17 cellular contexts compared by ENCODE assay signal in the genomic region with DNA sequence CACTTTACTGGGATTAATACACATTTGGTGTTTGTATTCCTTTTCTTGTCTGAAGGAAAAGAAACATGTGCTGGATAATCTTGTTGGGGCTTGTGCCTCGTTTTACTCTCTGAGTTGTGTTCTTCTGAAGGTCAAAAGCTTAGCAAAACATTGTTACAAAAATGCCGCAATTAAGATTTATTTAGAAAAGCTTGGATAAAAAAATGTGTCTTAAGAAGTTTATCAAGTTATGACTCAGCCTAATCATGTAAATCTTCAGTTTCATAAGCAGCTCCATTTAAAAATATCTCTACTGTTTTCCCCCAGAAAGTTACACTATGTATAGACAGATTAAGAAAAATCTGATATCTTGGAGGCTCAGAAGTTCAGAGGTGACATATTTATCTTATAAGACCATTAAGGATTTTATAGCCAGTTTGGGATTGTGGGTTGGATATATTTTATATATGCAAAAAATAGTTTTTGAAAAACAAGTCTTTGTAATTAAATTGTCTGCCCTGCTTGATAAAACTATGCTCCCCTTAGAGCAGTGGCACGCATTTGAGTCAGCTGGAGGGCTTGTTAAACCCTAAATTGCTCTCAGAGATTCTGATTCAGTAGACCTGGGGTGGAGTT. TPM values are rescaled to one million over a fixed set of nuclear protein-coding genes. Genes with fewer than 3 reads are reported as not detected.
"Had no signal": no experiment of that assay in that cellular context is flagged by ENCODE, and none has a peak within 500 bp of the region (broad histone marks: within the 10 kb centered on the region; RNA-seq: fewer than 3 reads in every experiment).

No MANE protein-coding gene starts in this region.

- H3K27me3 ChIP-seq: brain microvascular endothelial cell, hepatocyte had no signal

- H3K4me3 ChIP-seq: adrenal gland, esophagus muscularis mucosa, gastroesophageal sphincter, hepatocyte, pancreas, thoracic aorta had no signal

- H3K36me3 ChIP-seq: adrenal gland, brain microvascular endothelial cell, esophagus muscularis mucosa, gastroesophageal sphincter, pancreas, thoracic aorta had no signal

- H3K4me2 ChIP-seq: hepatocyte had no signal

- H3K4me1 ChIP-seq: esophagus muscularis mucosa, gastroesophageal sphincter, pancreas had no signal

- H2AFZ ChIP-seq: hepatocyte had no signal

- DNase-seq: activated CD4-positive, alpha-beta T cell treated with anti-CD3 and anti-CD28 coated beads, Interleukin-2, amount 10 ng/mL, durations not matched to agents 7 days and 5 days; activated CD4-positive, CD25-positive, alpha-beta regulatory T cell; activated CD8-positive, alpha-beta memory T cell treated with anti-CD3 and anti-CD28 coated beads for 24 hours; activated naive CD4-positive, alpha-beta T cell treated with anti-CD3 and anti-CD28 coated beads for 36 hours; adrenal gland; brain microvascular endothelial cell; cerebellar nuclear complex; left ventricle myocardium superior; pancreas; stimulated activated CD4-positive, alpha-beta T cell treated with anti-CD3 and anti-CD28 coated beads, Interleukin-2, amount 100 ng/mL, for 48 hours; stimulated activated naive CD8-positive, alpha-beta T cell treated with anti-CD3 and anti-CD28 coated beads, Interleukin-15, Interleukin-2, amounts not matched to agents 100 U/mL and 50 U/mL, for 24 hours; T-helper 17 cell had no signal

- H3K9me3 ChIP-seq: adrenal gland, esophagus muscularis mucosa, gastroesophageal sphincter, pancreas, thoracic aorta had no signal

- ATAC-seq: activated T-helper 17 cell treated with anti-CD3 and anti-CD28 coated beads, Interleukin-2, amount 50 U/mL, for 72 hours; gastroesophageal sphincter; left ventricle myocardium superior; pancreas; stimulated activated naive CD8-positive, alpha-beta T cell treated with anti-CD3 and anti-CD28 coated beads, Interleukin-15, Interleukin-2, amounts not matched to agents 100 U/mL and 50 U/mL, for 24 hours; T-helper 17 cell had no signal

- H3K27ac ChIP-seq: adrenal gland, brain microvascular endothelial cell, esophagus muscularis mucosa, gastroesophageal sphincter, hepatocyte, pancreas, thoracic aorta had no signal

- H3K79me2 ChIP-seq: hepatocyte had no signal

RNA-seq across cellular contexts. Expression of gene CLDN11, which starts 56.5 kb away (rescaled TPM):
- total RNA-seq: activated CD4-positive, alpha-beta T cell treated with anti-CD3 and anti-CD28 coated beads, Interleukin-2, amount 10 ng/mL, durations not matched to agents 7 days and 5 days; activated naive CD4-positive, alpha-beta T cell treated with anti-CD3 and anti-CD28 coated beads for 36 hours; activated T-helper 17 cell treated with anti-CD3 and anti-CD28 coated beads, Interleukin-2, amount 50 U/mL, for 72 hours; T-helper 17 cell had no signal
